8 cellular contexts compared by ENCODE assay signal in the genomic region with DNA sequence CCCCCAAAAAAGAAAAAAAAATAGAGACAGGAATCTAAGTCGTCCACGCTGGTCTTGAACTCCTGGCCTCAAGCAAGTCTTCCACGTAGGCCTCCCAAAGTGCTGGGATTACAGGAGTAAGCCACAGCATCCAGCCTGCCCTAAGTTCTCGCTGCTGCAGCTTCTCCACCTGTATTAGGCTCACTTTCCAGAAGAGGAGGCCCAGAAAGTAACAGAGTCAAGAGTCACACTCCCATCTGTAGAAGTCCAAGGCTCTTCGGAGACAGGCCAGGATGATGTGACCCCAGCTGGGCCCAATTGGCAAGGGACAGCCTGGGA. TPM values are rescaled to one million over a fixed set of nuclear protein-coding genes. Genes with fewer than 3 reads are reported as not detected.
DNase-seq lines count a peak whose midpoint lies in the region; ATAC-seq and TF ChIP-seq lines count a peak whose summit lies in the region.

No MANE protein-coding gene starts in this region.

- H3K4me3 ChIP-seq in PC-9 (peak overlapping the region; percentile 82), neuronal stem cell (ENCODE audit: low read length in 2 of 2) (peak overlapping the region; percentile 76 to 93)

- H3K27ac ChIP-seq in CD4-positive, alpha-beta T cell (ENCODE audit: low read depth, low read length) = peak overlapping the region; percentile 21
- no peak overlapping the region for H3K27ac ChIP-seq in PC-9
- peak overlapping the region; percentile 41 for H3K27ac ChIP-seq in neuronal stem cell (replicated peaks; ENCODE audit: low read length)

- DNase-seq in CD4-positive, alpha-beta T cell = no peak
- DNase-seq in PC-9 (no peak), endothelial cell (ENCODE audit: low spot score) (no peak), neuronal stem cell (ENCODE audit: low spot score) (no peak), NCI-H1436 treated with DMSO at 0.1 percent for 48 hours (lab: John Stamatoyannopoulos, UW) (no peak)
- DNase-seq in stimulated activated CD4-positive, alpha-beta T cell treated with anti-CD3 and anti-CD28 coated beads, Interleukin-2, amount 100 ng/mL, for 24 hours = no peak

- H3K4me2 ChIP-seq in PC-9 (peak overlapping the region; percentile 87), neuronal stem cell (ENCODE audit: insufficient read depth, low read length, poor library complexity, severe bottlenecking) (peak overlapping the region; percentile 93)

- no peak overlapping the region for H4K8ac ChIP-seq in neuronal stem cell (ENCODE audit: low read depth, low read length)

- BruUV-seq in PC-9 (replicated peaks; lab: Mats Ljungman, UMichigan) = no TSS peak

- no peak overlapping the region for H3K4ac ChIP-seq in neuronal stem cell (ENCODE audit: low read length)

- H3K9me3 Mint-ChIP-seq in CD4-positive, alpha-beta T cell = no peaks in the 10 kb centered on the region
- H3K9me3 Mint-ChIP-seq in endothelial cell (ENCODE audit: unreplicated experiment) = no peaks in the 10 kb centered on the region

- H2BK12ac ChIP-seq in neuronal stem cell (ENCODE audit: low read length) = no peak overlapping the region

- no peak overlapping the region for H2BK15ac ChIP-seq in neuronal stem cell (ENCODE audit: low read length)

- no peaks in the 10 kb centered on the region for H3K9me2 ChIP-seq in PC-9 (ENCODE audit: insufficient read depth)

- no peak overlapping the region for H2BK120ac ChIP-seq in neuronal stem cell (ENCODE audit: low read depth, low read length)

- no peak overlapping the region for H3K23ac ChIP-seq in neuronal stem cell (ENCODE audit: low read depth, low read length, poor library complexity)

- peaks cover 21% of the 10 kb centered on the region for H3F3A ChIP-seq in PC-9 (ENCODE audit: insufficient read depth, low read depth)

- POLR2A ChIA-PET in CD4-positive, alpha-beta T cell (lab: Charles Lee) = interaction anchor here (0.9 to 34.9 kb wide), 8 partner anchors 10 to 89 kb away, joined by 3 to 1020 read pairs (median 56); a partner anchor contains a TSS
- POLR2A ChIA-PET in PC-9 (lab: Charles Lee; ENCODE audit: unreplicated experiment) = interaction anchor here (0.6 kb wide), 1 partner anchor 11 kb away, joined by 13 read pairs; no protein-coding TSS in a partner anchor

- H4K91ac ChIP-seq in neuronal stem cell (ENCODE audit: low read depth, low read length, poor library complexity) = no peak overlapping the region

- TF ChIP-seq CTCF in CD4-positive, alpha-beta T cell (IDR thresholded peaks at IDR 0.05) = no peak
- TF ChIP-seq CTCF in PC-9 (conservative IDR thresholded peaks at IDR 0.05) (no peak), endothelial cell (IDR thresholded peaks at IDR 0.05; ENCODE audit: unreplicated experiment) (no peak)

- intact Hi-C loops in CD4-positive, alpha-beta T cell (cut with DNase I, micrococcal nuclease) = no loop called here
- intact Hi-C loops in PC-9 (cut with micrococcal nuclease; ENCODE audit: unreplicated experiment) = loop anchor here (1.0 kb wide), 1 partner anchor 24 kb away; no protein-coding TSS in a partner anchor

- H2AFZ ChIP-seq in PC-9 = no peak overlapping the region
- H2AFZ ChIP-seq in neuronal stem cell (ENCODE audit: low read length) = no peak overlapping the region

- peak overlapping the region; percentile 91 for H3K4me3 Mint-ChIP-seq in CD4-positive, alpha-beta T cell
- H3K4me3 Mint-ChIP-seq in endothelial cell (ENCODE audit: unreplicated experiment) = peak overlapping the region; percentile 51

- no peak overlapping the region for H2BK5ac ChIP-seq in neuronal stem cell (ENCODE audit: low read length)

- peak overlapping the region; percentile 97 for H3K27ac Mint-ChIP-seq in CD4-positive, alpha-beta T cell
- H3K27ac Mint-ChIP-seq in endothelial cell (ENCODE audit: unreplicated experiment) = no peak overlapping the region

- H2AK5ac ChIP-seq in neuronal stem cell (ENCODE audit: low read depth, low read length) = no peak overlapping the region

- CTCF ChIA-PET in CD4-positive, alpha-beta T cell (lab: Charles Lee) = interaction anchor here (1.0 to 4.0 kb wide), 6 partner anchors 9 to 56 kb away, joined by 3 to 24 read pairs (median 4); no protein-coding TSS in a partner anchor
- CTCF ChIA-PET in PC-9 (lab: Charles Lee) = interaction anchor here (0.7 to 1.1 kb wide), 2 partner anchors 23 to 35 kb away, joined by 3 read pairs; no protein-coding TSS in a partner anchor

- H3K4me1 ChIP-seq in PC-9 (replicated peaks; ENCODE audit: insufficient read depth) = peaks cover 60% of the 10 kb centered on the region
- peaks cover 25 to 39% of the 10 kb centered on the region in 2 donors for H3K4me1 ChIP-seq in neuronal stem cell (ENCODE audit: control insufficient read depth in 2 of 2, insufficient read depth in 1 of 2, low read depth in 1 of 2, low read length in 2 of 2)

- peak overlapping the region; percentile 93 for H3K9ac ChIP-seq in neuronal stem cell (ENCODE audit: low read depth, low read length, poor library complexity)

- no peak overlapping the region for H3K14ac ChIP-seq in neuronal stem cell (ENCODE audit: low read length)

- peaks cover 66% of the 10 kb centered on the region for H3K36me3 Mint-ChIP-seq in CD4-positive, alpha-beta T cell (ENCODE audit: low read depth)
- no peaks in the 10 kb centered on the region for H3K36me3 Mint-ChIP-seq in endothelial cell (ENCODE audit: low read depth, unreplicated experiment)

- peaks cover 11% of the 10 kb centered on the region for H3K79me1 ChIP-seq in neuronal stem cell (ENCODE audit: low read depth, low read length)

- peaks cover 59% of the 10 kb centered on the region for H4K20me1 ChIP-seq in PC-9 (ENCODE audit: insufficient read depth)

- no CpG with 5 or more reads among the region's 5 CpGs for WGBS in neuronal stem cell (ENCODE audit: extremely low coverage in 2 of 2, insufficient read length in 2 of 2, insufficient replicate concordance in 1 of 2), 2 donors

- H3K18ac ChIP-seq in neuronal stem cell (ENCODE audit: low read length) = peak overlapping the region; percentile 40

- peaks cover 63% of the 10 kb centered on the region for H3K79me2 ChIP-seq in PC-9 (ENCODE audit: low read depth)

- no peaks in the 10 kb centered on the region for H3K27me3 ChIP-seq in CD4-positive, alpha-beta T cell (ENCODE audit: control insufficient read depth, insufficient read depth, low read length)
- H3K27me3 ChIP-seq in PC-9 (ENCODE audit: insufficient read depth, low read depth) = no peaks in the 10 kb centered on the region
- no peaks in the 10 kb centered on the region for H3K27me3 ChIP-seq in neuronal stem cell (ENCODE audit: control insufficient read depth in 3 of 3, insufficient read depth in 3 of 3, low read depth in 1 of 3, low read length in 3 of 3)

- no peaks in the 10 kb centered on the region for H3K9me3 ChIP-seq in CD4-positive, alpha-beta T cell (ENCODE audit: control insufficient read depth, low read length)
- no peaks in the 10 kb centered on the region for H3K9me3 ChIP-seq in PC-9 (ENCODE audit: insufficient read depth, low read depth)
- no peaks in the 10 kb centered on the region for H3K9me3 ChIP-seq in neuronal stem cell (replicated peaks in 1 of 2; ENCODE audit: control insufficient read depth in 2 of 2, insufficient read depth in 1 of 2, low read depth in 1 of 2, low read length in 2 of 2)

- H3K36me3 ChIP-seq in PC-9 (ENCODE audit: low read depth) = peaks cover 5% of the 10 kb centered on the region; the same call in 1 of the 2 replicates
- H3K36me3 ChIP-seq in neuronal stem cell (replicated peaks in 1 of 2; ENCODE audit: control insufficient read depth in 2 of 2, insufficient read depth in 2 of 2, low read length in 2 of 2) = peaks cover 0 to 9% of the 10 kb centered on the region in 2 donors

- no peak for ATAC-seq in CD4-positive, alpha-beta T cell (ENCODE audit: poor library complexity)
- no peak for ATAC-seq in HG02840 (IDR thresholded peaks at IDR 0.05; ENCODE audit: low FRiP score, unreplicated experiment)
- ATAC-seq in GM19397 (IDR thresholded peaks at IDR 0.05; ENCODE audit: unreplicated experiment) = no peak

- no peaks in the 10 kb centered on the region for H3K27me3 Mint-ChIP-seq in CD4-positive, alpha-beta T cell
- H3K27me3 Mint-ChIP-seq in endothelial cell (ENCODE audit: unreplicated experiment) = peaks cover 12% of the 10 kb centered on the region

- H3K4me1 Mint-ChIP-seq in CD4-positive, alpha-beta T cell (ENCODE audit: low read depth) = peaks cover 59% of the 10 kb centered on the region
- H3K4me1 Mint-ChIP-seq in endothelial cell (ENCODE audit: unreplicated experiment) = peaks cover 21% of the 10 kb centered on the region

RNA-seq across cellular contexts. Expression of a gene that starts 1.8 kb away (rescaled TPM):
- 100 to 1,000 TPM; 440 to 463 TPM for total RNA-seq in CD4-positive, alpha-beta T cell
- total RNA-seq in PC-9 (2021) (176 and 208 TPM in 2 replicates), endothelial cell (ENCODE audit: unreplicated experiment) (27.3 TPM)
- polyA plus RNA-seq in neuronal stem cell (2013, experiment 1 of 2) = 22.0 TPM
- 22.8 TPM for polyA plus RNA-seq in neuronal stem cell (2013, experiment 2 of 2)

RNA-seq across cellular contexts. Expression of a gene that starts 41.3 kb away (rescaled TPM):
- total RNA-seq in CD4-positive, alpha-beta T cell = 10 to 100 TPM; 41.7 to 47.6 TPM
- total RNA-seq in PC-9 (2021) (65.5 and 79.4 TPM in 2 replicates), endothelial cell (ENCODE audit: unreplicated experiment) (31.5 TPM)
- 27.5 TPM for polyA plus RNA-seq in neuronal stem cell (2013, experiment 1 of 2)
- polyA plus RNA-seq in neuronal stem cell (2013, experiment 2 of 2) = 25.3 TPM

RNA-seq across cellular contexts. Expression of a gene that starts 48.4 kb away (rescaled TPM):
- total RNA-seq in CD4-positive, alpha-beta T cell = 1 to 10 TPM; 2.9 to 3.3 TPM
- total RNA-seq in PC-9 (2021) (21.9 and 22.5 TPM in 2 replicates), endothelial cell (ENCODE audit: unreplicated experiment) (2.4 TPM)
- 2.4 TPM for polyA plus RNA-seq in neuronal stem cell (2013, experiment 1 of 2)
- 2.5 TPM for polyA plus RNA-seq in neuronal stem cell (2013, experiment 2 of 2)
